In the genomic region with DNA sequence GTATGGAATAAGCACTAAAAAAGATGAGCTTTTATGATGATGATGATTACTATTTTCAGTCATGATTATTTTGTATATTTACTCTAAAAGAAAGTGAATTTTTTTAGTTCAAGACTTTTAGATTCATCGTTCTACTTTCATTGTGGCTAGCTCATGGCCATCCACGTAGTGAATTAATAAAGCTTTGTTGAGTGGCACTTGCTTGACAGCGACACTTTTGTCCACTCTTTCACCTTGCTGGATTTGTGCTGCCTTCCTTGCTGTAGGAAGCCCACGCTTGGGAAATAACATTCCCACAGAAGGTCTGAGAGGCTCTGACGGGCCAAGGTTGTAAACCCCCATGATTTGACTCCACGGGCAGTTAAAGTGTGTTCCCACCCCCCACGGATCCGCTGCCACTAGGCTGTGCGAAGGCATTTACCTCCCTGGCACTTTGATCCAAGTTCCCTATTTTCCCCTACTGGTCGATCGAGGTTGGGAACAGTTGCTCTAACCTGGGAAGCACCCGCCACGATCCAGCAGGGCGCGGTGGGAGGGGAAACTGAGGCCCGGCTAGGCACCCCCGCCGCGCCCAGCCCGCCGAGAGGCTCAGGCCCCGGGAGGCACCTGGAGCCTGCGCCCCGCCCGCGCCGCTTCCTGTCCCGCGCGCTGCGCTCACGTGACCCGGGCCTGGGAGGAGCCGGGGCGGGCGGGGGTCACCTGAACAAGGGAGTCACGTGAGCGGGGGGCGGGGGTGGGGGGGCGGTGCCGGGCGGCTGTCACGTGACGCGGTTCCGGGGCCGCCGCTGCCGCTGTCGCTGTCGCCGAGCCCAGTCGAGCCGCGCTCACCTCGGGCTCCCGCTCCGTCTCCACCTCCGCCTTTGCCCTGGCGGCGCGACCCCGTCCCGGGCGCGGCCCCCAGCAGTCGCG, we compare ENCODE assay signal across 8 cellular contexts. TPM values are rescaled to one million over a fixed set of nuclear protein-coding genes. Genes with fewer than 3 reads are reported as not detected.
DNase-seq lines count a peak whose midpoint lies in the region; ATAC-seq, FAIRE-seq and TF ChIP-seq lines count a peak whose summit lies in the region.

A gene with protein sequence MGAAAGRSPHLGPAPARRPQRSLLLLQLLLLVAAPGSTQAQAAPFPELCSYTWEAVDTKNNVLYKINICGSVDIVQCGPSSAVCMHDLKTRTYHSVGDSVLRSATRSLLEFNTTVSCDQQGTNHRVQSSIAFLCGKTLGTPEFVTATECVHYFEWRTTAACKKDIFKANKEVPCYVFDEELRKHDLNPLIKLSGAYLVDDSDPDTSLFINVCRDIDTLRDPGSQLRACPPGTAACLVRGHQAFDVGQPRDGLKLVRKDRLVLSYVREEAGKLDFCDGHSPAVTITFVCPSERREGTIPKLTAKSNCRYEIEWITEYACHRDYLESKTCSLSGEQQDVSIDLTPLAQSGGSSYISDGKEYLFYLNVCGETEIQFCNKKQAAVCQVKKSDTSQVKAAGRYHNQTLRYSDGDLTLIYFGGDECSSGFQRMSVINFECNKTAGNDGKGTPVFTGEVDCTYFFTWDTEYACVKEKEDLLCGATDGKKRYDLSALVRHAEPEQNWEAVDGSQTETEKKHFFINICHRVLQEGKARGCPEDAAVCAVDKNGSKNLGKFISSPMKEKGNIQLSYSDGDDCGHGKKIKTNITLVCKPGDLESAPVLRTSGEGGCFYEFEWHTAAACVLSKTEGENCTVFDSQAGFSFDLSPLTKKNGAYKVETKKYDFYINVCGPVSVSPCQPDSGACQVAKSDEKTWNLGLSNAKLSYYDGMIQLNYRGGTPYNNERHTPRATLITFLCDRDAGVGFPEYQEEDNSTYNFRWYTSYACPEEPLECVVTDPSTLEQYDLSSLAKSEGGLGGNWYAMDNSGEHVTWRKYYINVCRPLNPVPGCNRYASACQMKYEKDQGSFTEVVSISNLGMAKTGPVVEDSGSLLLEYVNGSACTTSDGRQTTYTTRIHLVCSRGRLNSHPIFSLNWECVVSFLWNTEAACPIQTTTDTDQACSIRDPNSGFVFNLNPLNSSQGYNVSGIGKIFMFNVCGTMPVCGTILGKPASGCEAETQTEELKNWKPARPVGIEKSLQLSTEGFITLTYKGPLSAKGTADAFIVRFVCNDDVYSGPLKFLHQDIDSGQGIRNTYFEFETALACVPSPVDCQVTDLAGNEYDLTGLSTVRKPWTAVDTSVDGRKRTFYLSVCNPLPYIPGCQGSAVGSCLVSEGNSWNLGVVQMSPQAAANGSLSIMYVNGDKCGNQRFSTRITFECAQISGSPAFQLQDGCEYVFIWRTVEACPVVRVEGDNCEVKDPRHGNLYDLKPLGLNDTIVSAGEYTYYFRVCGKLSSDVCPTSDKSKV (N-terminal part only) (plus strand): TSS at position 788 of the 909 bp plus-strand sequence. CDS start 165 bp downstream, outside the sequence.

- peak within 1 kb of the TSS; percentile 82 for H3K27ac ChIP-seq in ACC112 (ENCODE audit: low read depth, low read length)
- H3K27ac ChIP-seq in mammary epithelial cell (ENCODE audit: insufficient read depth, low read depth, low read length): peak within 1 kb of the TSS; percentile 92
- peak within 1 kb of the TSS; percentile 77 to 87 for H3K27ac ChIP-seq in small intestine (ENCODE audit: low read depth in 1 of 2, low read length in 1 of 2)

- peak within 1 kb of the TSS; percentile 90 for H3K9ac ChIP-seq in mammary epithelial cell (ENCODE audit: insufficient read depth, low read length)

- H3K9me3 ChIP-seq in mammary epithelial cell (replicated peaks; ENCODE audit: insufficient read depth, low read length) (no peaks in the 10 kb centered on the region), small intestine (ENCODE audit: control insufficient read depth, low read depth) (no peaks in the 10 kb centered on the region)

- TF ChIP-seq CTCF in WI38 (IDR thresholded peaks at IDR 0.05; ENCODE audit: low read depth, low read length): no peak
- no peak for TF ChIP-seq CTCF in mammary epithelial cell (conservative IDR thresholded peaks at IDR 0.05 in 1 of 2, IDR thresholded peaks at IDR 0.05 in 1 of 2; ENCODE audit: extremely low read depth in 1 of 2, insufficient read depth in 1 of 2, low read depth in 1 of 2, low read length in 2 of 2)

- H3K27me3 ChIP-seq in ACC112 (ENCODE audit: insufficient read depth, low read length) (no peaks in the 10 kb centered on the region), mammary epithelial cell (ENCODE audit: insufficient read depth, low read length) (no peaks in the 10 kb centered on the region), small intestine (ENCODE audit: control insufficient read depth in 2 of 2, insufficient read depth in 2 of 2, low read length in 2 of 2) (no peaks in the 10 kb centered on the region)

- H3K79me2 ChIP-seq in ACC112 (ENCODE audit: control insufficient read depth, insufficient read depth, low read length, unreplicated experiment) (peaks cover 42% of the 10 kb centered on the region), mammary epithelial cell (ENCODE audit: insufficient read depth, low read length) (peaks cover 44% of the 10 kb centered on the region)

- no peaks in the 10 kb centered on the region for H4K20me1 ChIP-seq in mammary epithelial cell (ENCODE audit: insufficient read depth, low read length)

- H3K4me2 ChIP-seq in mammary epithelial cell (ENCODE audit: insufficient read depth, low read depth, low read length): peak within 1 kb of the TSS; percentile 94

- H3K4me1 ChIP-seq in ACC112 (ENCODE audit: control insufficient read depth, insufficient read depth, low read length, unreplicated experiment): peaks cover 37% of the 10 kb centered on the region
- H3K4me1 ChIP-seq in mammary epithelial cell (ENCODE audit: insufficient read depth, low read length): peaks cover 35% of the 10 kb centered on the region
- H3K4me1 ChIP-seq in small intestine (ENCODE audit: control insufficient read depth in 2 of 2, insufficient read depth in 1 of 2, low read depth in 1 of 2, low read length in 1 of 2): peaks cover 0 to 14% of the 10 kb centered on the region in 2 donors

- H3K4me3 ChIP-seq in ACC112 (ENCODE audit: low read depth, low read length) (peak within 1 kb of the TSS; percentile 95), WI38 (ENCODE audit: low read depth, low read length) (peak within 1 kb of the TSS; percentile 75), mammary epithelial cell (replicated peaks in 1 of 3; ENCODE audit: insufficient read depth in 1 of 3, low read depth in 2 of 3, low read length in 3 of 3) (peak within 1 kb of the TSS; percentile 70 to 88 (median 77)), small intestine (ENCODE audit: low read depth in 1 of 2, low read length in 2 of 2) (peak within 1 kb of the TSS; percentile 95 to 100)

- dilution Hi-C loops in mammary epithelial cell (cut with HindIII; ENCODE audit: low sequenced_read_pairs): no loop called here

- H3K36me3 ChIP-seq in ACC112 (ENCODE audit: insufficient read depth, low read length): no peaks in the 10 kb centered on the region
- H3K36me3 ChIP-seq in mammary epithelial cell (ENCODE audit: insufficient read depth, low read length): no peaks in the 10 kb centered on the region
- H3K36me3 ChIP-seq in small intestine (ENCODE audit: control insufficient read depth in 2 of 2, insufficient read depth in 2 of 2, low read length in 2 of 2): no peaks in the 10 kb centered on the region

- TSS peak; percentile 88 for BruUV-seq in mammary epithelial cell (replicated peaks; lab: Mats Ljungman, UMichigan)

- in situ Hi-C loops in mammary epithelial cell (cut with MboI; ENCODE audit: low sequenced_read_pairs in 2 of 2): no loop called here

- 3% methylated on average over 31 of the region's 68 CpGs for WGBS in mammary epithelial cell (ENCODE audit: low coverage, missing lambda C conversion rate)
- WGBS in small intestine, 3 donors: 2% methylated on average over 36 to 68 of the region's 68 CpGs

- DNase-seq in NCI-H2171 (lab: John Stamatoyannopoulos, UW) (peak; percentile 93), mammary epithelial cell (peak; percentile 86), iPS-NIHi11 (ENCODE audit: low spot score) (peak; percentile 99), small intestine (peak; percentile 93)

- H2AFZ ChIP-seq in ACC112 (ENCODE audit: low read length, unreplicated experiment) (peak within 1 kb of the TSS; percentile 37), mammary epithelial cell (ENCODE audit: low read depth, low read length) (peak within 1 kb of the TSS; percentile 84)

- peak; percentile 95 for TF ChIP-seq POLR2A in GM18526 (IDR thresholded peaks at IDR 0.05; ENCODE audit: extremely low read depth, insufficient read length)

- intact Hi-C loops in mammary epithelial cell (cut with micrococcal nuclease): loop anchor here (2.0 to 5.0 kb wide), 2 partner anchors 72 to 269 kb away; no protein-coding TSS in a partner anchor

- no peak for FAIRE-seq in small intestine (lab: Jason Lieb, UNC)

- CTCF ChIA-PET in mammary epithelial cell (lab: Charles Lee; ENCODE audit: low non-redundant PET): no interaction called here

- ATAC-seq in HG03060 (IDR thresholded peaks at IDR 0.05; ENCODE audit: low read depth, unreplicated experiment): peak; percentile 44

RNA-seq across cellular contexts. Expression of the gene that starts here (rescaled TPM):
- total RNA-seq in mammary epithelial cell: 100 to 1,000 TPM; 120 to 171 TPM
- polyA plus RNA-seq in mammary epithelial cell (23.0 TPM), small intestine (10 to 100 TPM in 1 of 3 donors, 1 to 10 TPM in 2; 4.9 to 23.6 (median 5.9) TPM)
- polyA minus RNA-seq in mammary epithelial cell: 227 TPM

Comparison
In these comparisons a context has a peak if more than half of its experiments do, and no peak if none do; other contexts are left out.
1. Peak in every context shown above with its lines: DNase-seq, ATAC-seq, H3K4me3 ChIP-seq and H3K27ac ChIP-seq.